ENCODE assay signal across 9 cellular contexts in the genomic region with DNA sequence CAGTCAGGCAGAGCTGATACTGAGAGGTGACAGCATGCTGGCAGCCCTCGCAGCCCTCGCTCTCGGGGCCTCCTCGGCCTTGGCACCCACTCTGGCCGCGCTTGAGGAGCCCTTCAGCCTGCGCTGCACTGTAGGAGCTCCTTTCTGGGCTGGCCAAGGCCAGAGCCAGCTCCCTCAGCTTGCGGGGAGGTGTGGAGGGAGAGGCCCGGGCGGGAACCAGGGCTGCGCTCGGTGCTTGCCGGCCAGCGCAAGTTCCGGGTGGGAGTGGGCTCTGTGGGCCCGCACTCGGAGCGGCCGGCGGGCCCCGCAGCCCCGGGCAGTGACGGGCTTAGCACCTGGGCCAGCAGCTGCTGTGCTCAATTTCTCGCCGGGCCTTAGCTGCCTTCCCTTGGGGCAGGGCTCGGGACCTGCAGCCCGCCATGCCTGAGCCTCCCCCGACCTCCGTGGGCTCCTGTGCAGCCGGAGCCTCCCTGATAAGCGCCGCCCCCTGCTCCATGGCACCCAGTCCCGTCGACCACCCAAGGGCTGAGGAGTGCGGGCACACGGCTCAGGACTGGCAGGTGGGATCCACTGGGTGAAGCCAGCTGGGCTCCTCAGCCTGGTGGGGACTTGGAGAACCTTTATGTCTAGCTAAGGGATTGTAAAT. TPM values are rescaled to one million over a fixed set of nuclear protein-coding genes. Genes with fewer than 3 reads are reported as not detected.
"Had no signal": no experiment of that assay in that cellular context is flagged by ENCODE, and none has a peak within 500 bp of the region (broad histone marks: within the 10 kb centered on the region; RNA-seq: fewer than 3 reads in every experiment).

No MANE protein-coding gene starts in this region.

RNA-seq across cellular contexts. Expression of a gene that starts 14.3 kb away (rescaled TPM):
- total RNA-seq: OCI-LY7, PC-3, PC-9, Right ventricle myocardium inferior, Right ventricle myocardium superior, RPMI7951, SJCRH30, SK-MEL-5 had no signal
- polyA plus RNA-seq: SK-N-SH had no signal
